In the genomic region with DNA sequence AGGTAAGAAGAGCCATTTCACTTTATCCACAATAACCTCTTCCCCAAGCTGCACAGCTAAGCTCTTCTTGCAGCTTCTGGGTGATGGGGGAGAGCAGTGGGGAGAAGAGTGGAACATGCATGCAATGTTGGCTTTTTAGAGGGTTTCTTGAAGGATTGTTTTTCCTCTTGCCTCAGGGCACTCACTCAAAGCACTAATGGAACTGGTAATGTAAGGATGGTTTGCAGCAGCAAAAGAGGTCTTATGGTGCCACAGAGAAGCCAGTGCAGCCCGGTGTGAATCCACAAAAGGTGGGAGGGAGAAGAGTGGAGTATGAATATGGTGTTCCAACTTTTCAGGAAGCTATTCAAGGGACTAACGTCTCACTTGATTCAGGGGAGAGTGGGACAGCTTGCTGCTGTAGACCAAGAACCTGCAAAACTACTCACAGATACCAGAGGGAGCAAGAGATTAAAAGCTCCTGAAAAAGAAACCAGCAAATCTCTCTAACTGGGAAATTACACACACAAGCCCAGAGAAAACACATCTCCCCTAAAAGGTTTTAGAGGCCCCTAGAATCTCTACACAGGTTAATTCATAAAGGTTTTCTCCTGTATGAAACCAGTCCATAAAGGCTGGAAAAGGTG, we compare ENCODE assay signal across 28 cellular contexts.
DNase-seq lines count a peak whose midpoint lies in the region; ATAC-seq, FAIRE-seq and TF ChIP-seq lines count a peak whose summit lies in the region.
"Had no signal": no experiment of that assay in that cellular context is flagged by ENCODE, and none has a peak within 500 bp of the region (broad histone marks: within the 10 kb centered on the region; RNA-seq: fewer than 3 reads in every experiment).

No MANE protein-coding gene starts in this region.

- no peak for FAIRE-seq in urothelium cell line (lab: Jason Lieb, UNC)
- FAIRE-seq: H54, small intestine had no signal

- H3F3A ChIP-seq in PC-9 (ENCODE audit: insufficient read depth, low read depth), result no peaks in the 10 kb centered on the region

- peak overlapping the region; percentile 22 for H3K4me3 Mint-ChIP-seq in glutamatergic neuron (ENCODE audit: unreplicated experiment)
- H3K4me3 Mint-ChIP-seq: activated CD4-positive, alpha-beta memory T cell treated with anti-CD3 and anti-CD28 coated beads, Interleukin-2, amount 10 ng/mL, durations not matched to agents 7 days and 5 days; dendritic cell treated with granulocyte-macrophage colony-stimulating factor and Interleukin-4, amounts not matched to agents 40 ng/mL and 50 ng/mL, for 4 days; natural killer cell treated with Interleukin-12 subunit alpha and Interleukin-12 subunit beta and Interleukin-15 and Interleukin-18, amount 100 ng/mL, for 72 hours; T-helper 1 cell treated with Interleukin-12 subunit alpha and Interleukin-12 subunit beta and Interleukin-4 antibody, amounts not matched to agents 30 μg/mL and 1 μg/mL, for 36 hours had no signal

- H3K9me3 Mint-ChIP-seq in glutamatergic neuron (ENCODE audit: unreplicated experiment), result no peaks in the 10 kb centered on the region
- H3K9me3 Mint-ChIP-seq: activated CD4-positive, alpha-beta memory T cell treated with anti-CD3 and anti-CD28 coated beads, Interleukin-2, amount 10 ng/mL, durations not matched to agents 7 days and 5 days; activated naive CD4-positive, alpha-beta T cell treated with anti-CD3 and anti-CD28 coated beads, Interleukin-2, amount 50 U/mL, for 72 hours; dendritic cell treated with granulocyte-macrophage colony-stimulating factor and Interleukin-4, amounts not matched to agents 40 ng/mL and 50 ng/mL, for 4 days; natural killer cell treated with Interleukin-12 subunit alpha and Interleukin-12 subunit beta and Interleukin-15 and Interleukin-18, amount 100 ng/mL, for 72 hours; T-helper 1 cell treated with Interleukin-12 subunit alpha and Interleukin-12 subunit beta and Interleukin-4 antibody, amounts not matched to agents 30 μg/mL and 1 μg/mL, for 36 hours had no signal

- H3K27me3 ChIP-seq in PC-9 (ENCODE audit: insufficient read depth, low read depth), result no peaks in the 10 kb centered on the region
- H3K27me3 ChIP-seq: BLaER1, SJCRH30, stomach, upper lobe of left lung had no signal

- no TSS peak for BruUV-seq in PC-9 (replicated peaks; lab: Mats Ljungman, UMichigan)

- ATAC-seq in HG03095 (IDR thresholded peaks at IDR 0.05; ENCODE audit: unreplicated experiment), result no peak
- ATAC-seq: activated naive CD4-positive, alpha-beta T cell treated with anti-CD3 and anti-CD28 coated beads, Interleukin-2, amount 50 U/mL, for 72 hours; natural killer cell treated with Interleukin-12 subunit alpha and Interleukin-12 subunit beta and Interleukin-15 and Interleukin-18, amount 100 ng/mL, for 72 hours had no signal

- no peak overlapping the region for H3K27ac ChIP-seq in PC-9
- H3K27ac ChIP-seq: BLaER1, prostate gland, SJCRH30, stomach, upper lobe of left lung had no signal

- H3K9me3 ChIP-seq in PC-9 (ENCODE audit: insufficient read depth, low read depth), result peaks cover 2% of the 10 kb centered on the region; the same call in 1 of the 2 replicates
- H3K9me3 ChIP-seq: BLaER1, prostate gland, SJCRH30, stomach, upper lobe of left lung had no signal

- peaks cover 23% of the 10 kb centered on the region for H3K4me1 Mint-ChIP-seq in glutamatergic neuron (ENCODE audit: low read depth, unreplicated experiment)
- H3K4me1 Mint-ChIP-seq: activated CD4-positive, alpha-beta memory T cell treated with anti-CD3 and anti-CD28 coated beads, Interleukin-2, amount 10 ng/mL, durations not matched to agents 7 days and 5 days had no signal

- H2AFZ ChIP-seq in PC-9, result no peak overlapping the region

- peak overlapping the region; percentile 83 for H3K27ac Mint-ChIP-seq in glutamatergic neuron (ENCODE audit: unreplicated experiment)
- H3K27ac Mint-ChIP-seq: activated CD4-positive, alpha-beta memory T cell treated with anti-CD3 and anti-CD28 coated beads, Interleukin-2, amount 10 ng/mL, durations not matched to agents 7 days and 5 days; activated naive CD4-positive, alpha-beta T cell treated with anti-CD3 and anti-CD28 coated beads, Interleukin-2, amount 50 U/mL, for 72 hours; dendritic cell treated with granulocyte-macrophage colony-stimulating factor and Interleukin-4, amounts not matched to agents 40 ng/mL and 50 ng/mL, for 4 days; natural killer cell treated with Interleukin-12 subunit alpha and Interleukin-12 subunit beta and Interleukin-15 and Interleukin-18, amount 100 ng/mL, for 72 hours; T-helper 1 cell treated with Interleukin-12 subunit alpha and Interleukin-12 subunit beta and Interleukin-4 antibody, amounts not matched to agents 30 μg/mL and 1 μg/mL, for 36 hours had no signal

- intact Hi-C loops in PC-9 (cut with micrococcal nuclease; ENCODE audit: unreplicated experiment), result no loop called here

- no peaks in the 10 kb centered on the region for H3K36me3 ChIP-seq in PC-9 (ENCODE audit: low read depth)
- H3K36me3 ChIP-seq: BLaER1, prostate gland, SJCRH30, stomach, upper lobe of left lung had no signal

- H3K27me3 Mint-ChIP-seq in glutamatergic neuron (ENCODE audit: unreplicated experiment), result no peaks in the 10 kb centered on the region
- H3K27me3 Mint-ChIP-seq: activated CD4-positive, alpha-beta memory T cell treated with anti-CD3 and anti-CD28 coated beads, Interleukin-2, amount 10 ng/mL, durations not matched to agents 7 days and 5 days; dendritic cell treated with granulocyte-macrophage colony-stimulating factor and Interleukin-4, amounts not matched to agents 40 ng/mL and 50 ng/mL, for 4 days had no signal

- in situ Hi-C loops in SK-MEL-5 (cut with HindIII; ENCODE audit: low pct_unique_long_range_greater_than_20kb, low sequenced_read_pairs), result no loop called here

- CTCF ChIA-PET in PC-9 (lab: Charles Lee), result no interaction called here

- H3K9me2 ChIP-seq in PC-9 (ENCODE audit: insufficient read depth), result no peaks in the 10 kb centered on the region

- TF ChIP-seq CTCF in glutamatergic neuron (IDR thresholded peaks at IDR 0.05; ENCODE audit: partially characterized antibody, unreplicated experiment) (no peak), PC-9 (conservative IDR thresholded peaks at IDR 0.05) (no peak)

- POLR2A ChIA-PET in PC-9 (lab: Charles Lee; ENCODE audit: unreplicated experiment), result no interaction called here

- peaks cover 9% of the 10 kb centered on the region for H3K36me3 Mint-ChIP-seq in glutamatergic neuron (ENCODE audit: unreplicated experiment)
- H3K36me3 Mint-ChIP-seq: activated naive CD4-positive, alpha-beta T cell treated with anti-CD3 and anti-CD28 coated beads, Interleukin-2, amount 50 U/mL, for 72 hours; natural killer cell treated with Interleukin-12 subunit alpha and Interleukin-12 subunit beta and Interleukin-15 and Interleukin-18, amount 100 ng/mL, for 72 hours had no signal

- no peaks in the 10 kb centered on the region for H3K4me1 ChIP-seq in PC-9 (replicated peaks; ENCODE audit: insufficient read depth)
- H3K4me1 ChIP-seq: BLaER1, prostate gland, SJCRH30, stomach, upper lobe of left lung had no signal

- H3K4me3 ChIP-seq in PC-9, result no peak overlapping the region
- H3K4me3 ChIP-seq: BLaER1, prostate gland, SJCRH30, stomach, upper lobe of left lung had no signal

- no peaks in the 10 kb centered on the region for H4K20me1 ChIP-seq in PC-9 (ENCODE audit: insufficient read depth)
- H4K20me1 ChIP-seq: BLaER1 had no signal

- DNase-seq in HCEC 1CT (peak; percentile 18), SK-MEL-5 (ENCODE audit: low read depth, low spot score) (peak; percentile 20), glutamatergic neuron (no peak), renal cortical epithelial cell (ENCODE audit: low read depth) (peak; percentile 17), PC-9 (no peak), urothelium cell line (ENCODE audit: low spot score) (no peak), activated gamma-delta T cell treated with Interleukin-2 at 50 U/mL for 16 hours (no peak)
- DNase-seq: activated CD4-positive, alpha-beta memory T cell treated with anti-CD3 and anti-CD28 coated beads, Interleukin-2, amount 10 ng/mL, durations not matched to agents 7 days and 5 days; activated T-cell treated with anti-CD3 and anti-CD28 coated beads, Interleukin-2, amount 50 U/mL, for 1 hour; Calu3; foreskin melanocyte; GF-D8; kidney glomerular epithelial cell; NCI-H1048; NCI-H748 treated with DMSO at 0.1 percent for 48 hours; SJCRH30; small intestine; stimulated activated CD4-positive, alpha-beta T cell treated with anti-CD3 and anti-CD28 coated beads, Interleukin-4, amount 100 ng/mL, for 24 hours; stomach; upper lobe of left lung had no signal

- H3K79me2 ChIP-seq in PC-9 (ENCODE audit: low read depth), result no peaks in the 10 kb centered on the region

- H3K4me2 ChIP-seq in PC-9, result no peak overlapping the region
- H3K4me2 ChIP-seq: BLaER1 had no signal

Comparison
In these comparisons a context has a peak if more than half of its experiments do, and no peak if none do; other contexts are left out.
1. DNase-seq: peak in HCEC 1CT (single experiment), SK-MEL-5 (single experiment) and renal cortical epithelial cell (single experiment); none in glutamatergic neuron (single experiment), PC-9 (0 of 2), urothelium cell line (single experiment) and activated gamma-delta T cell treated with Interleukin-2 at 50 U/mL for 16 hours (single experiment).